ENCODE assay signal across 20 cellular contexts in genomic region chr2:205357732-205358131, GRCh38.
DNase-seq lines count a peak whose midpoint lies in the region; ATAC-seq and TF ChIP-seq lines count a peak whose summit lies in the region.
"Had no signal": no experiment of that assay in that cellular context is flagged by ENCODE, and none has a peak within 500 bp of the region (broad histone marks: within the 10 kb centered on the region; RNA-seq: fewer than 3 reads in every experiment).

No MANE protein-coding gene starts in this region.

- DNase-seq in EH (ENCODE audit: low read depth), result peak; percentile 14
- DNase-seq in mesendoderm, result peak; percentile 74
- no peak for DNase-seq in KG1 (lab: John Stamatoyannopoulos, UW)
- no peak for DNase-seq in stimulated activated CD4-positive, alpha-beta T cell treated with anti-CD3 and anti-CD28 coated beads, Interleukin-4, amount 100 ng/mL, for 24 hours
- no peak for DNase-seq in NCI-H446 (lab: John Stamatoyannopoulos, UW)
- DNase-seq: DMS79 treated with DMSO at 0.1 percent for 48 hours, NCI-H1092 treated with DMSO at 0.1 percent for 48 hours, NCI-H1436 treated with DMSO at 0.1 percent for 48 hours, NCI-H1930, NCI-H2227 treated with DMSO at 0.1 percent for 48 hours, NCI-H510A treated with DMSO at 0.1 percent for 48 hours, NCI-H748 treated with DMSO at 0.1 percent for 48 hours, PC-9, SHP77 treated with DMSO at 0.1 percent for 48 hours had no signal

- peak overlapping the region; percentile 38; the same call in 1 of the 2 replicates for H3K9ac ChIP-seq in HUES48 (ENCODE audit: low read depth, low read length)
- H3K9ac ChIP-seq in mesendoderm (ENCODE audit: low read length), result no peak overlapping the region
- H3K9ac ChIP-seq: GM23248 had no signal

- H3K27me3 ChIP-seq in HUES48 (ENCODE audit: control insufficient read depth, insufficient read depth, low read length) (no peaks in the 10 kb centered on the region), mesendoderm (ENCODE audit: insufficient read depth, low read length, poor library complexity) (no peaks in the 10 kb centered on the region)

- H3K79me1 ChIP-seq in mesendoderm (ENCODE audit: low read length), result no peaks in the 10 kb centered on the region

- H3K18ac ChIP-seq in mesendoderm (ENCODE audit: low read length), result no peak overlapping the region

- H3K4me2 ChIP-seq in mesendoderm (ENCODE audit: low read length), result no peak overlapping the region
- H3K4me2 ChIP-seq: PC-9 had no signal

- no CpG with 5 or more reads among the region's 2 CpGs for WGBS in mesendoderm (ENCODE audit: extremely low coverage, insufficient coverage, low lambda C conversion rate)

- no peak overlapping the region for H3K56ac ChIP-seq in mesendoderm (ENCODE audit: low read length)

- H3K4me3 ChIP-seq in HUES48 (ENCODE audit: low read depth, low read length) (no peak overlapping the region), mesendoderm (ENCODE audit: low read length) (no peak overlapping the region)
- H3K4me3 ChIP-seq: GM23248, K562, PC-9 had no signal

- H3K79me2 ChIP-seq in mesendoderm (ENCODE audit: control insufficient read depth, insufficient read depth, low read length), result no peaks in the 10 kb centered on the region

- H2BK5ac ChIP-seq in mesendoderm (ENCODE audit: low read length), result no peak overlapping the region

- H2BK120ac ChIP-seq in mesendoderm (ENCODE audit: low read depth, low read length), result no peak overlapping the region

- no peak overlapping the region for H3K23ac ChIP-seq in mesendoderm (ENCODE audit: low read length)

- peak; percentile 62; the same call in 2 of the 3 replicates for ATAC-seq in SK-N-SH treated with all-trans-retinoic acid at 6 μM for 48 hours
- ATAC-seq: HCT116, K562 had no signal

- H3K4ac ChIP-seq in mesendoderm (ENCODE audit: low read depth, low read length), result no peak overlapping the region

- H3K27ac ChIP-seq in HUES48 (ENCODE audit: low read depth, low read length) (peak overlapping the region; percentile 79), mesendoderm (ENCODE audit: low read depth, low read length) (peak overlapping the region; percentile 82)
- H3K27ac ChIP-seq: GM23248, PC-9, RWPE1 had no signal

- H3K9me3 ChIP-seq in HUES48 (ENCODE audit: control insufficient read depth, insufficient read depth, low read length), result no peaks in the 10 kb centered on the region

- H3K36me3 ChIP-seq in HUES48 (ENCODE audit: control insufficient read depth, insufficient read depth, low read length) (no peaks in the 10 kb centered on the region), mesendoderm (ENCODE audit: control insufficient read depth, insufficient read depth, low read length) (no peaks in the 10 kb centered on the region)

- no peak overlapping the region for H4K8ac ChIP-seq in mesendoderm (ENCODE audit: low read depth, low read length)

- H3K4me1 ChIP-seq in HUES48 (ENCODE audit: control insufficient read depth, insufficient read depth, low read length) (peaks cover 26% of the 10 kb centered on the region), mesendoderm (ENCODE audit: control insufficient read depth, low read depth, low read length) (peaks cover 4% of the 10 kb centered on the region)

- H4K5ac ChIP-seq in mesendoderm (ENCODE audit: low read length), result no peak overlapping the region

- H2AK5ac ChIP-seq in mesendoderm (ENCODE audit: low read length), result no peak overlapping the region

- H2BK15ac ChIP-seq in mesendoderm (replicated peaks; ENCODE audit: low read depth), result no peak overlapping the region

TF ChIP-seq in SK-N-SH treated with all-trans-retinoic acid at 6 μM for 48 hours, 23 proteins besides CTCF, POLR2A, EP300 and RAD21:
- TF ChIP-seq ESRRG (CRISPR knock-in tag; IDR thresholded peaks at IDR 0.05), result no peak
- no peak for TF ChIP-seq PPARA (CRISPR knock-in tag; IDR thresholded peaks at IDR 0.05; ENCODE audit: borderline replicate concordance)
- no peak for TF ChIP-seq ZFP3 (CRISPR knock-in tag; IDR thresholded peaks at IDR 0.05)
- TF ChIP-seq, protein P1, sequence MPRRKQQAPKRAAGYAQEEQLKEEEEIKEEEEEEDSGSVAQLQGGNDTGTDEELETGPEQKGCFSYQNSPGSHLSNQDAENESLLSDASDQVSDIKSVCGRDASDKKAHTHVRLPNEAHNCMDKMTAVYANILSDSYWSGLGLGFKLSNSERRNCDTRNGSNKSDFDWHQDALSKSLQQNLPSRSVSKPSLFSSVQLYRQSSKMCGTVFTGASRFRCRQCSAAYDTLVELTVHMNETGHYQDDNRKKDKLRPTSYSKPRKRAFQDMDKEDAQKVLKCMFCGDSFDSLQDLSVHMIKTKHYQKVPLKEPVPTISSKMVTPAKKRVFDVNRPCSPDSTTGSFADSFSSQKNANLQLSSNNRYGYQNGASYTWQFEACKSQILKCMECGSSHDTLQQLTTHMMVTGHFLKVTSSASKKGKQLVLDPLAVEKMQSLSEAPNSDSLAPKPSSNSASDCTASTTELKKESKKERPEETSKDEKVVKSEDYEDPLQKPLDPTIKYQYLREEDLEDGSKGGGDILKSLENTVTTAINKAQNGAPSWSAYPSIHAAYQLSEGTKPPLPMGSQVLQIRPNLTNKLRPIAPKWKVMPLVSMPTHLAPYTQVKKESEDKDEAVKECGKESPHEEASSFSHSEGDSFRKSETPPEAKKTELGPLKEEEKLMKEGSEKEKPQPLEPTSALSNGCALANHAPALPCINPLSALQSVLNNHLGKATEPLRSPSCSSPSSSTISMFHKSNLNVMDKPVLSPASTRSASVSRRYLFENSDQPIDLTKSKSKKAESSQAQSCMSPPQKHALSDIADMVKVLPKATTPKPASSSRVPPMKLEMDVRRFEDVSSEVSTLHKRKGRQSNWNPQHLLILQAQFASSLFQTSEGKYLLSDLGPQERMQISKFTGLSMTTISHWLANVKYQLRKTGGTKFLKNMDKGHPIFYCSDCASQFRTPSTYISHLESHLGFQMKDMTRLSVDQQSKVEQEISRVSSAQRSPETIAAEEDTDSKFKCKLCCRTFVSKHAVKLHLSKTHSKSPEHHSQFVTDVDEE (CRISPR knock-in tag; IDR thresholded peaks at IDR 0.05), result no peak
- no peak for TF ChIP-seq GLIS3 (CRISPR knock-in tag; IDR thresholded peaks at IDR 0.05)
- no peak for TF ChIP-seq ZNF70 (CRISPR knock-in tag; IDR thresholded peaks at IDR 0.05)
- no peak for TF ChIP-seq ARNTL (CRISPR knock-in tag; IDR thresholded peaks at IDR 0.05; ENCODE audit: borderline replicate concordance, low read depth)
- no peak for TF ChIP-seq OSR1 (CRISPR knock-in tag; IDR thresholded peaks at IDR 0.05)
- TF ChIP-seq RARB (CRISPR knock-in tag; IDR thresholded peaks at IDR 0.05), result no peak
- no peak for TF ChIP-seq ZC3H10 (CRISPR knock-in tag; IDR thresholded peaks at IDR 0.05)

Comparison
In these comparisons a context has a peak if more than half of its experiments do, and no peak if none do; other contexts are left out.
1. DNase-seq: peak in EH (single experiment) and mesendoderm (single experiment); none in KG1 (single experiment), stimulated activated CD4-positive, alpha-beta T cell treated with anti-CD3 and anti-CD28 coated beads, Interleukin-4, amount 100 ng/mL, for 24 hours (single experiment) and NCI-H446 (0 of 2).